ENCODE assay signal across 16 cellular contexts in genomic region chr5:83987513-83988292, GRCh38.
A peak's percentile ranks its signal among the peaks of the same experiment; 100 is the strongest.
DNase-seq lines count a peak whose midpoint lies in the region; FAIRE-seq and TF ChIP-seq lines count a peak whose summit lies in the region.
"Had no signal": no experiment of that assay in that cellular context is flagged by ENCODE, and none has a peak within 500 bp of the region (broad histone marks: within the 10 kb centered on the region; RNA-seq: fewer than 3 reads in every experiment).

No MANE protein-coding gene starts in this region.

- H3K27ac ChIP-seq in keratinocyte (ENCODE audit: control insufficient read depth, insufficient read depth, low read length), result no peak overlapping the region
- H3K27ac ChIP-seq: Peyer's patch had no signal

- no peaks in the 10 kb centered on the region for H4K20me1 ChIP-seq in keratinocyte (ENCODE audit: control insufficient read depth, extremely low read depth, insufficient read depth, low read length)

- no peak overlapping the region for H3K9ac ChIP-seq in keratinocyte (ENCODE audit: control insufficient read depth, extremely low read depth, insufficient read depth, low read length)

- H3K9me3 Mint-ChIP-seq in chondrocyte (ENCODE audit: low read depth), result no peaks in the 10 kb centered on the region

- H3K4me1 Mint-ChIP-seq in chondrocyte (ENCODE audit: low read depth), result peaks cover 10% of the 10 kb centered on the region
- H3K4me1 Mint-ChIP-seq: CD8-positive, alpha-beta memory T cell had no signal

- H3K36me3 Mint-ChIP-seq in chondrocyte (ENCODE audit: low read depth), result peaks cover 4% of the 10 kb centered on the region
- H3K36me3 Mint-ChIP-seq: CD8-positive, alpha-beta memory T cell had no signal

- H3K9me1 ChIP-seq in keratinocyte (ENCODE audit: control insufficient read depth, extremely low read depth, insufficient read depth, low read length), result no peaks in the 10 kb centered on the region

- FAIRE-seq in H54 (lab: Jason Lieb, UNC) (peak; percentile 6), keratinocyte (lab: Jason Lieb, UNC) (peak; percentile 41)

- H3K4me1 ChIP-seq in keratinocyte (ENCODE audit: control insufficient read depth, extremely low read depth, insufficient read depth, low read length), result peaks cover 5% of the 10 kb centered on the region
- H3K4me1 ChIP-seq: Peyer's patch had no signal

- no peak for DNase-seq in H54 (ENCODE audit: insufficient read length, low spot score)
- DNase-seq in NCI-H1105 (lab: John Stamatoyannopoulos, UW), result peak; percentile 15
- DNase-seq in chondrocyte (ENCODE audit: low spot score), result no peak
- DNase-seq in keratinocyte (ENCODE audit: low read depth, low spot score), result no peak
- DNase-seq in NCI-H2196 treated with DMSO at 0.1 percent for 48 hours (lab: John Stamatoyannopoulos, UW; ENCODE audit: unreplicated experiment), result no peak
- DNase-seq in COLO668 (lab: John Stamatoyannopoulos, UW; ENCODE audit: unreplicated experiment), result no peak
- DNase-seq in hepatic stellate cell (ENCODE audit: low spot score), result no peak
- DNase-seq: CD8-positive, alpha-beta memory T cell; DMS 273 treated with DMSO at 0.1 percent for 48 hours; GOT3; Karpas-422; NCI-H1436; NCI-H2081 treated with DMSO at 0.1 percent for 48 hours; NCI-H82; Peyer's patch; SHP77 treated with DMSO at 0.1 percent for 48 hours had no signal

- H3K27me3 ChIP-seq in keratinocyte (ENCODE audit: control insufficient read depth, extremely low read depth, insufficient read depth, low read length), result no peaks in the 10 kb centered on the region
- H3K27me3 ChIP-seq: Peyer's patch had no signal

- no peak for TF ChIP-seq POLR2A in H54 (IDR thresholded peaks at IDR 0.05; ENCODE audit: low read depth, low read length)

- no peak overlapping the region for H3K4me2 ChIP-seq in keratinocyte (ENCODE audit: control insufficient read depth, extremely low read depth, insufficient read depth, low read depth, low read length)

- no peak overlapping the region for H3K4me3 Mint-ChIP-seq in chondrocyte (ENCODE audit: unreplicated experiment)
- H3K4me3 Mint-ChIP-seq: CD8-positive, alpha-beta memory T cell had no signal

- TF ChIP-seq CTCF in chondrocyte (IDR thresholded peaks at IDR 0.05), result no peak
- no peak for TF ChIP-seq CTCF in keratinocyte (optimal IDR thresholded peaks at IDR 0.05 in 1 of 3, IDR thresholded peaks at IDR 0.05 in 1 of 3, conservative IDR thresholded peaks at IDR 0.05 in 1 of 3; ENCODE audit: extremely low read depth in 1 of 3, insufficient read depth in 2 of 3, low read length in 3 of 3)

- no peaks in the 10 kb centered on the region for H3K27me3 Mint-ChIP-seq in chondrocyte (ENCODE audit: low read depth)
- H3K27me3 Mint-ChIP-seq: CD8-positive, alpha-beta memory T cell had no signal

- H3K9me3 ChIP-seq in keratinocyte (ENCODE audit: control insufficient read depth, low read depth, low read length), result no peaks in the 10 kb centered on the region
- H3K9me3 ChIP-seq: Peyer's patch had no signal

- no peaks in the 10 kb centered on the region for H3K36me3 ChIP-seq in keratinocyte (ENCODE audit: control insufficient read depth in 2 of 2, extremely low read depth in 1 of 2, insufficient read depth in 2 of 2, low read length in 2 of 2)
- H3K36me3 ChIP-seq: Peyer's patch had no signal

- no peak overlapping the region for H3K4me3 ChIP-seq in keratinocyte (ENCODE audit: control insufficient read depth in 2 of 3, extremely low read depth in 1 of 3, insufficient read depth in 2 of 3, low read depth in 1 of 3, low read length in 3 of 3)
- H3K4me3 ChIP-seq: Peyer's patch had no signal

- dilution Hi-C loops in keratinocyte (cut with MboI; ENCODE audit: extremely low pct_ligation_motif_present, low sequenced_read_pairs), result no loop called here

- no peaks in the 10 kb centered on the region for H3K79me2 ChIP-seq in keratinocyte (ENCODE audit: control insufficient read depth, insufficient read depth, low read length)

- H3K27ac Mint-ChIP-seq in chondrocyte (ENCODE audit: unreplicated experiment), result peak overlapping the region; percentile 9
- H3K27ac Mint-ChIP-seq: CD8-positive, alpha-beta memory T cell had no signal

- H2AFZ ChIP-seq in keratinocyte (ENCODE audit: control insufficient read depth, low read length), result peak overlapping the region; percentile 80
